ENCODE assay signal across 8 cellular contexts in genomic region chr14:34946699-34947098, GRCh38.
"Had no signal": no experiment of that assay in that cellular context is flagged by ENCODE, and none has a peak within 500 bp of the region (broad histone marks: within the 10 kb centered on the region; RNA-seq: fewer than 3 reads in every experiment).

No MANE protein-coding gene starts in this region.

- H3K27ac ChIP-seq: HL-60 had no signal

- H3K27ac Mint-ChIP-seq: GM23338, H9, IgD-negative memory B cell had no signal

- DNase-seq: H9, HCEC 1CT, KG1 had no signal

- H3K27me3 Mint-ChIP-seq: IgD-negative memory B cell had no signal

- H3K4me2 ChIP-seq: GM23338 had no signal

- H3K4me3 Mint-ChIP-seq: GM23338, H9, IgD-negative memory B cell had no signal

- ATAC-seq: GM23338 had no signal

- H3K4me1 Mint-ChIP-seq: GM23338, H9, IgD-negative memory B cell had no signal

- H3K4me3 ChIP-seq: GM23338 had no signal

- FAIRE-seq: H1, H54 had no signal
